Comparison of ENCODE assay signal across 1 cellular context in the genomic region with DNA sequence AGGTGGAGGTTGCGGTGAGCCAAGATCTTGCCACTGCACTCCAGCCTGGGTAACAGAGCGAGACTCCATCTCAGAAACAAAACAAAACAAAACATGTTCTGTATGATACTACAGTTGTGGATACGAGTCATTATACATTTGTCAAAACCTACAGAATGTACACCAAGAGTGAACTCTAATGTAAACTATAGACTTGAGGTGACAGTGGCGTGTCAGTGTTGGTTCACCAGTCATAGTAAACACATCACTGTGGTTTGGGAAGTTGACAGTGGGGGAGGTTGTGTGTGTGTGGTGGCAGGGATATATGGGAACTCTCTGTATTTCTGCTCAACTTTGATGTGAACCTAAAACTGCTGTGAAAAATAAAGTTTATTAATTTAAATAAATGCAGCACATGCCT.
TF ChIP-seq lines count a peak whose summit lies in the region.

No MANE protein-coding gene starts in this region.

TF ChIP-seq in IMR-90, 13 proteins besides CTCF, POLR2A, EP300 and RAD21:
- TF ChIP-seq SMC3 (IDR thresholded peaks at IDR 0.05; ENCODE audit: low read depth, low read length) (no peak), FOS (IDR thresholded peaks at IDR 0.05; ENCODE audit: low read depth, low read length) (no peak), MXI1 (IDR thresholded peaks at IDR 0.05; ENCODE audit: borderline replicate concordance, low read depth, low read length) (no peak), RCOR1 (IDR thresholded peaks at IDR 0.05; ENCODE audit: insufficient replicate concordance, low read length) (no peak), CHD1 (IDR thresholded peaks at IDR 0.05; ENCODE audit: low read depth, low read length) (no peak), MAFK (IDR thresholded peaks at IDR 0.05; ENCODE audit: low read depth, low read length) (no peak), NFE2L2 (IDR thresholded peaks at IDR 0.05; ENCODE audit: low read depth, low read length) (no peak), BHLHE40 (IDR thresholded peaks at IDR 0.05; ENCODE audit: low read depth, low read length) (no peak), MAZ (IDR thresholded peaks at IDR 0.05; ENCODE audit: borderline replicate concordance, low read depth, low read length) (no peak), RFX5 (IDR thresholded peaks at IDR 0.05; ENCODE audit: low read depth, low read length) (no peak), CEBPB (IDR thresholded peaks at IDR 0.05; ENCODE audit: low read depth, low read length) (no peak)
- TF ChIP-seq, protein P1, sequence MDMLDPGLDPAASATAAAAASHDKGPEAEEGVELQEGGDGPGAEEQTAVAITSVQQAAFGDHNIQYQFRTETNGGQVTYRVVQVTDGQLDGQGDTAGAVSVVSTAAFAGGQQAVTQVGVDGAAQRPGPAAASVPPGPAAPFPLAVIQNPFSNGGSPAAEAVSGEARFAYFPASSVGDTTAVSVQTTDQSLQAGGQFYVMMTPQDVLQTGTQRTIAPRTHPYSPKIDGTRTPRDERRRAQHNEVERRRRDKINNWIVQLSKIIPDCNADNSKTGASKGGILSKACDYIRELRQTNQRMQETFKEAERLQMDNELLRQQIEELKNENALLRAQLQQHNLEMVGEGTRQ (IDR thresholded peaks at IDR 0.05; ENCODE audit: low read depth, low read length) = no peak
- TF ChIP-seq, protein P2, sequence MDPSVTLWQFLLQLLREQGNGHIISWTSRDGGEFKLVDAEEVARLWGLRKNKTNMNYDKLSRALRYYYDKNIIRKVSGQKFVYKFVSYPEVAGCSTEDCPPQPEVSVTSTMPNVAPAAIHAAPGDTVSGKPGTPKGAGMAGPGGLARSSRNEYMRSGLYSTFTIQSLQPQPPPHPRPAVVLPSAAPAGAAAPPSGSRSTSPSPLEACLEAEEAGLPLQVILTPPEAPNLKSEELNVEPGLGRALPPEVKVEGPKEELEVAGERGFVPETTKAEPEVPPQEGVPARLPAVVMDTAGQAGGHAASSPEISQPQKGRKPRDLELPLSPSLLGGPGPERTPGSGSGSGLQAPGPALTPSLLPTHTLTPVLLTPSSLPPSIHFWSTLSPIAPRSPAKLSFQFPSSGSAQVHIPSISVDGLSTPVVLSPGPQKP (IDR thresholded peaks at IDR 0.05; ENCODE audit: borderline replicate concordance, low read depth, low read length) = no peak
TF ChIP-seq in IMR-90: peak in this region for 0.
